Comparison of ENCODE assay signal across 8 cellular contexts in genomic region chr6:30571085-30572077, GRCh38. TPM values are rescaled to one million over a fixed set of nuclear protein-coding genes. Genes with fewer than 3 reads are reported as not detected.
DNase-seq lines count a peak whose midpoint lies in the region; ATAC-seq and TF ChIP-seq lines count a peak whose summit lies in the region.

Gene ABCF1 (plus strand): TSS chr6:30571442. CDS start chr6:30571488, 46 bp downstream.

- WGBS in mammary epithelial cell (ENCODE audit: low coverage, missing lambda C conversion rate), result 2% methylated on average over 18 of the region's 67 CpGs

- H3K9ac ChIP-seq in mammary epithelial cell (ENCODE audit: insufficient read depth, low read length), result peak within 1 kb of the TSS; percentile 83

- DNase-seq in ACHN (peak; percentile 93), NCI-H2227 (lab: John Stamatoyannopoulos, UW; ENCODE audit: unreplicated experiment) (peak; percentile 99), WERI-Rb-1 (peak; percentile 100), mammary epithelial cell (peak; percentile 97)

- TF ChIP-seq CTCF in WERI-Rb-1 (IDR thresholded peaks at IDR 0.05; ENCODE audit: low read depth, low read length) (no peak), mammary epithelial cell (conservative IDR thresholded peaks at IDR 0.05 in 1 of 2, IDR thresholded peaks at IDR 0.05 in 1 of 2; ENCODE audit: extremely low read depth in 1 of 2, insufficient read depth in 1 of 2, low read depth in 1 of 2, low read length in 2 of 2) (no peak)

- H3K27ac ChIP-seq in WERI-Rb-1 (peak within 1 kb of the TSS; percentile 95), mammary epithelial cell (ENCODE audit: insufficient read depth, low read depth, low read length) (peak within 1 kb of the TSS; percentile 85), skin epidermis (peak within 1 kb of the TSS in 20 of 21 experiments; percentile 76 to 94 (median 89))

- no peaks in the 10 kb centered on the region for H3K9me3 ChIP-seq in WERI-Rb-1 (ENCODE audit: severe bottlenecking)
- H3K9me3 ChIP-seq in mammary epithelial cell (replicated peaks; ENCODE audit: insufficient read depth, low read length), result no peaks in the 10 kb centered on the region
- H3K9me3 ChIP-seq in iPS-18c (ENCODE audit: control insufficient read depth, insufficient read depth, low read length), result no peaks in the 10 kb centered on the region

- H3K27me3 ChIP-seq in WERI-Rb-1 (ENCODE audit: insufficient read depth, low read depth, severe bottlenecking) (no peaks in the 10 kb centered on the region), mammary epithelial cell (ENCODE audit: insufficient read depth, low read length) (no peaks in the 10 kb centered on the region)

- intact Hi-C loops in mammary epithelial cell (cut with micrococcal nuclease), result loop anchor here (1.0 to 2.0 kb wide), 2 partner anchors 15 to 19 kb away; partner anchors contain the start of gene GNL1

- dilution Hi-C loops in mammary epithelial cell (cut with HindIII; ENCODE audit: low sequenced_read_pairs), result no loop called here

- H3K79me2 ChIP-seq in mammary epithelial cell (ENCODE audit: insufficient read depth, low read length), result peaks cover 50% of the 10 kb centered on the region

- peaks cover 17% of the 10 kb centered on the region for H3K4me1 ChIP-seq in mammary epithelial cell (ENCODE audit: insufficient read depth, low read length)

- CTCF ChIA-PET in mammary epithelial cell (lab: Charles Lee; ENCODE audit: low non-redundant PET), result interaction anchor here (0.6 kb wide), 3 partner anchors 12 to 118 kb away, joined by 3 to 6 read pairs (median 4); no protein-coding TSS in a partner anchor

- ATAC-seq in GM18873 (IDR thresholded peaks at IDR 0.05; ENCODE audit: low FRiP score, unreplicated experiment) (peak; percentile 81), HG03139 (IDR thresholded peaks at IDR 0.05; ENCODE audit: unreplicated experiment) (peak; percentile 88)

- peaks cover 2% of the 10 kb centered on the region for H4K20me1 ChIP-seq in mammary epithelial cell (ENCODE audit: insufficient read depth, low read length)

- in situ Hi-C loops in ACHN (cut with HindIII; ENCODE audit: low pct_ligation_motif_present, low pct_unique_long_range_greater_than_20kb, low sequenced_read_pairs), result no loop called here
- in situ Hi-C loops in mammary epithelial cell (cut with MboI; ENCODE audit: low sequenced_read_pairs in 2 of 2), result no loop called here

- H2AFZ ChIP-seq in mammary epithelial cell (ENCODE audit: low read depth, low read length), result peak within 1 kb of the TSS; percentile 97

- H3K4me2 ChIP-seq in mammary epithelial cell (ENCODE audit: insufficient read depth, low read depth, low read length), result peak within 1 kb of the TSS; percentile 98

- H3K4me3 ChIP-seq in WERI-Rb-1 (ENCODE audit: low read depth, low read length), result peak within 1 kb of the TSS; percentile 73
- H3K4me3 ChIP-seq in mammary epithelial cell (replicated peaks in 1 of 3; ENCODE audit: insufficient read depth in 1 of 3, low read depth in 2 of 3, low read length in 3 of 3), result peak within 1 kb of the TSS; percentile 70 to 99 (median 81)
- H3K4me3 ChIP-seq in iPS-18c (ENCODE audit: insufficient read depth, low read depth, low read length), result peak within 1 kb of the TSS; percentile 99
- H3K4me3 ChIP-seq in skin epidermis, result peak within 1 kb of the TSS; percentile 58 to 85 (median 75)

- H3K36me3 ChIP-seq in WERI-Rb-1 (peaks cover 45% of the 10 kb centered on the region), mammary epithelial cell (ENCODE audit: insufficient read depth, low read length) (peaks cover 3% of the 10 kb centered on the region)

- TSS peak; percentile 69 for BruUV-seq in mammary epithelial cell (replicated peaks; lab: Mats Ljungman, UMichigan)

RNA-seq across cellular contexts. Expression of gene ABCF1, which starts in this region (rescaled TPM):
- total RNA-seq in mammary epithelial cell, result 10 to 100 TPM; 31.8 to 59.8 TPM
- 45.1 TPM for polyA plus RNA-seq in mammary epithelial cell
- polyA minus RNA-seq in mammary epithelial cell, result 91.1 TPM

Comparison
In these comparisons a context has a peak if more than half of its experiments do, and no peak if none do; other contexts are left out.
1. Peak in every context shown above with its lines: DNase-seq, ATAC-seq, H3K4me3 ChIP-seq and H3K27ac ChIP-seq.